Comparison of ENCODE assay signal across 9 cellular contexts in genomic region chr2:120346034-120346666, GRCh38. TPM values are rescaled to one million over a fixed set of nuclear protein-coding genes. Genes with fewer than 3 reads are reported as not detected.
A peak's percentile ranks its signal among the peaks of the same experiment; 100 is the strongest.
DNase-seq lines count a peak whose midpoint lies in the region; ATAC-seq and TF ChIP-seq lines count a peak whose summit lies in the region.
"Had no signal": no experiment of that assay in that cellular context is flagged by ENCODE, and none has a peak within 500 bp of the region (broad histone marks: within the 10 kb centered on the region; RNA-seq: fewer than 3 reads in every experiment).

INHBB (plus strand) TSS chr2:120346136; CDS start chr2:120346189, 53 bp downstream.

- peaks cover 30% of the 10 kb centered on the region for H3K4me1 ChIP-seq in effector memory CD4-positive, alpha-beta T cell (ENCODE audit: control insufficient read depth, insufficient read depth, low read length, poor library complexity, severe bottlenecking)

- peaks cover 34% of the 10 kb centered on the region for H3K4me1 Mint-ChIP-seq in nephron

- peak within 1 kb of the TSS; percentile 48 for H3K4me3 ChIP-seq in effector memory CD4-positive, alpha-beta T cell (ENCODE audit: insufficient read depth, low read depth, low read length, poor library complexity, severe bottlenecking)
- H3K4me3 ChIP-seq: K562 had no signal

- H3K4me3 Mint-ChIP-seq in nephron: peak within 1 kb of the TSS; percentile 61 to 75 (median 74)

- H3K36me3 Mint-ChIP-seq in nephron (ENCODE audit: low read depth): no peaks in the 10 kb centered on the region

- intact Hi-C loops in posterior vena cava (cut with DNase I): loop anchor here (5.0 to 10.0 kb wide), 4 partner anchors 199 to 729 kb away; no protein-coding TSS in a partner anchor

- no peak for DNase-seq in Caki2 (ENCODE audit: low read depth)
- DNase-seq in NCI-H2196 treated with DMSO at 0.1 percent for 48 hours (lab: John Stamatoyannopoulos, UW; ENCODE audit: unreplicated experiment): peak; percentile 6
- no peak for DNase-seq in effector memory CD4-positive, alpha-beta T cell
- no peak for DNase-seq in posterior vena cava (ENCODE audit: low spot score)
- DNase-seq in NCI-H1694 treated with DMSO at 0.1 percent for 48 hours (lab: John Stamatoyannopoulos, UW): no peak

- no peak for TF ChIP-seq CTCF in nephron (IDR thresholded peaks at IDR 0.05; ENCODE audit: unreplicated experiment in 3 of 3)

- no peaks in the 10 kb centered on the region for H3K9me3 ChIP-seq in effector memory CD4-positive, alpha-beta T cell (ENCODE audit: control insufficient read depth, low read length)

- H3K9me3 Mint-ChIP-seq in nephron: no peaks in the 10 kb centered on the region

- H3K27ac Mint-ChIP-seq in nephron: no peak within 1 kb of the TSS

- H3K27me3 Mint-ChIP-seq in nephron (ENCODE audit: low read depth): peaks cover 75% of the 10 kb centered on the region

- ATAC-seq in GM19324 (IDR thresholded peaks at IDR 0.05; ENCODE audit: low FRiP score, unreplicated experiment) (no peak), GM19023 (IDR thresholded peaks at IDR 0.05; ENCODE audit: unreplicated experiment) (no peak)
- ATAC-seq: K562 had no signal

- peaks cover 39% of the 10 kb centered on the region for H3K27me3 ChIP-seq in effector memory CD4-positive, alpha-beta T cell (replicated peaks; ENCODE audit: control insufficient read depth, insufficient read depth, low read length, poor library complexity, severe bottlenecking)

- H3K27ac ChIP-seq in effector memory CD4-positive, alpha-beta T cell (ENCODE audit: insufficient read depth, low read length, poor library complexity, severe bottlenecking): no peak within 1 kb of the TSS

- no peaks in the 10 kb centered on the region for H3K36me3 ChIP-seq in effector memory CD4-positive, alpha-beta T cell (ENCODE audit: control insufficient read depth, insufficient read depth, low read length)

- in situ Hi-C loops in Caki2 (cut with HindIII; ENCODE audit: low pct_unique_long_range_greater_than_20kb, low sequenced_read_pairs): no loop called here

RNA-seq across cellular contexts. Expression of gene INHBB, which starts in this region (rescaled TPM):
- total RNA-seq in Caki2 (2014; rRNA removed; shearing (Covaris generic); ENCODE audit: low replicate concordance): 48.3 and 52.0 TPM in 2 replicates
- 1 to 10 TPM; 5.8 to 9.9 TPM for total RNA-seq in posterior vena cava
- total RNA-seq: K562 had no signal
